2 cellular contexts compared by ENCODE assay signal in genomic region chr9:91963711-91964240, GRCh38.
TF ChIP-seq lines count a peak whose summit lies in the region.

No MANE protein-coding gene starts in this region.

TF ChIP-seq in HepG2, 621 proteins besides CTCF, POLR2A, EP300 and RAD21:
- TF ChIP-seq ZBTB33 (CRISPR knock-in tag; IDR thresholded peaks at IDR 0.05) (no peak), GLMP (CRISPR knock-in tag; IDR thresholded peaks at IDR 0.05; ENCODE audit: borderline replicate concordance) (no peak), MYNN (CRISPR knock-in tag; IDR thresholded peaks at IDR 0.05; ENCODE audit: low read depth) (no peak), KLF13 (CRISPR knock-in tag; IDR thresholded peaks at IDR 0.05) (no peak), POLR2AphosphoS2 (IDR thresholded peaks at IDR 0.05; ENCODE audit: low read depth, low read length) (no peak), ZNF564 (CRISPR knock-in tag; IDR thresholded peaks at IDR 0.05) (peak; percentile 46; the same call in 1 of the 2 replicates), NCOA1 (CRISPR knock-in tag; IDR thresholded peaks at IDR 0.05) (no peak)

TF ChIP-seq in K562, 482 proteins besides CTCF, POLR2A, EP300 and RAD21:
- TF ChIP-seq ZNF175 (CRISPR knock-in tag; IDR thresholded peaks at IDR 0.05; ENCODE audit: low read depth) (peak; percentile 26; the same call in 1 of the 2 replicates), XRCC5 (IDR thresholded peaks at IDR 0.05; ENCODE audit: low read depth, low read length) (no peak), CREM (IDR thresholded peaks at IDR 0.05; ENCODE audit: low read depth) (no peak), PHF20 (IDR thresholded peaks at IDR 0.05; ENCODE audit: partially characterized antibody) (no peak), TARDBP (IDR thresholded peaks at IDR 0.05) (no peak)
TF ChIP-seq in K562: peak in this region for 1.
